Comparison of ENCODE assay signal across 9 cellular contexts in the genomic region with DNA sequence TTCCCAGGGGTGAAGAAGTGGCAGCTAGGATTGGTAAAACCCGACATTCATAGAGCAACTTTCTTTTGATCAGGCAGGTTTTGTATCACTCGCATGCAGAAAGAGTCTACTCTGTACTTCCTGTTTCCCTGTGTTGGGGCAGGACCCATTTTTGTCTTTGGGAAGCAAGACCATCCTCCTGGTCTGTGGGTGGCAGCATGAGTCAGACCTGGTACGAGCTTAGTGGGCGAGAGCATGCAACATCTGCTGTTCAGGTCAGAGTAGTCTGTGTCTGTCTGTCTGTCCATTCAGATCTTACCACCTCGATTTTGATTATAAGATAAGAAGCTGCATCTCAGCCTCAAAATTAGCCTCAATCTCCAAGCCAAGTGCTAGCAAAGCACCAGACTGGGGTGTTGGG.
DNase-seq lines count a peak whose midpoint lies in the region; ATAC-seq and TF ChIP-seq lines count a peak whose summit lies in the region.
"Had no signal": no experiment of that assay in that cellular context is flagged by ENCODE, and none has a peak within 500 bp of the region (broad histone marks: within the 10 kb centered on the region; RNA-seq: fewer than 3 reads in every experiment).

No MANE protein-coding gene starts in this region.

- no peak for TF ChIP-seq EP300 in upper lobe of left lung (IDR thresholded peaks at IDR 0.05)

- peaks cover 28 to 53% (median 36%) of the 10 kb centered on the region in 4 donors for H3K4me1 ChIP-seq in upper lobe of left lung

- H3K27me3 Mint-ChIP-seq in activated CD4-positive, alpha-beta T cell treated with anti-CD3 and anti-CD28 coated beads, Interleukin-2, amount 10 ng/mL, durations not matched to agents 7 days and 5 days: no peaks in the 10 kb centered on the region
- peaks cover 0 to 2% (median 0%) of the 10 kb centered on the region in 3 donors for H3K27me3 Mint-ChIP-seq in immature natural killer cell (ENCODE audit: low read depth in 3 of 3)

- 57 to 66% methylated on average over 5 of the region's 5 CpGs for WGBS in upper lobe of left lung, 2 donors

- ATAC-seq in upper lobe of left lung (ENCODE audit: low FRiP score in 2 of 2) (peak; percentile 62 to 64), HG02938 (IDR thresholded peaks at IDR 0.05; ENCODE audit: unreplicated experiment) (no peak)
- ATAC-seq: body of pancreas had no signal

- no peak for TF ChIP-seq POLR2A in upper lobe of left lung (IDR thresholded peaks at IDR 0.05)
- no peak for TF ChIP-seq POLR2A in erythroblast (IDR thresholded peaks at IDR 0.05; ENCODE audit: low read length)

- peaks cover 58% of the 10 kb centered on the region for H3K36me3 Mint-ChIP-seq in activated CD4-positive, alpha-beta T cell treated with anti-CD3 and anti-CD28 coated beads, Interleukin-2, amount 10 ng/mL, durations not matched to agents 7 days and 5 days (ENCODE audit: low read depth)
- peaks cover 0 to 12% (median 9%) of the 10 kb centered on the region in 3 donors for H3K36me3 Mint-ChIP-seq in immature natural killer cell

- POLR2A ChIA-PET in activated CD4-positive, alpha-beta T cell treated with anti-CD3 and anti-CD28 coated beads, Interleukin-2, amount 10 ng/mL, durations not matched to agents 7 days and 5 days (lab: Charles Lee): interaction anchor here (0.6 kb wide), 1 partner anchor 13 kb away, joined by 4 read pairs; no protein-coding TSS in a partner anchor

- peaks cover 5% of the 10 kb centered on the region for H3K9me3 Mint-ChIP-seq in activated CD4-positive, alpha-beta T cell treated with anti-CD3 and anti-CD28 coated beads, Interleukin-2, amount 10 ng/mL, durations not matched to agents 7 days and 5 days
- no peaks in the 10 kb centered on the region for H3K9me3 Mint-ChIP-seq in immature natural killer cell

- H3K9me3 ChIP-seq in upper lobe of left lung: no peaks in the 10 kb centered on the region
- H3K9me3 ChIP-seq: body of pancreas had no signal

- H3K4me3 Mint-ChIP-seq in activated CD4-positive, alpha-beta T cell treated with anti-CD3 and anti-CD28 coated beads, Interleukin-2, amount 10 ng/mL, durations not matched to agents 7 days and 5 days: no peak overlapping the region
- H3K4me3 Mint-ChIP-seq in immature natural killer cell: peak overlapping the region; percentile 48 to 55 (median 49)

- no peaks in the 10 kb centered on the region for H3K36me3 ChIP-seq in upper lobe of left lung

- peak overlapping the region in 2 of 4 donors; percentile 6 to 21 for H3K27ac ChIP-seq in upper lobe of left lung

- peaks cover 75% of the 10 kb centered on the region for H3K4me1 Mint-ChIP-seq in activated CD4-positive, alpha-beta T cell treated with anti-CD3 and anti-CD28 coated beads, Interleukin-2, amount 10 ng/mL, durations not matched to agents 7 days and 5 days
- H3K4me1 Mint-ChIP-seq in immature natural killer cell: peaks cover 77 to 88% of the 10 kb centered on the region in 2 donors

- peak overlapping the region; percentile 72 for H3K27ac Mint-ChIP-seq in activated CD4-positive, alpha-beta T cell treated with anti-CD3 and anti-CD28 coated beads, Interleukin-2, amount 10 ng/mL, durations not matched to agents 7 days and 5 days
- peak overlapping the region; percentile 73 to 92 (median 80) for H3K27ac Mint-ChIP-seq in immature natural killer cell

- no peak overlapping the region for H3K4me3 ChIP-seq in upper lobe of left lung
- H3K4me3 ChIP-seq: body of pancreas had no signal

- peak; percentile 70 for DNase-seq in activated naive CD4-positive, alpha-beta T cell treated with Interleukin-2 at 50 U/mL for 16 hours
- no peak for DNase-seq in activated naive CD4-positive, alpha-beta T cell (lab: John Stamatoyannopoulos, UW)
- peak; percentile 31 for DNase-seq in activated CD4-positive, alpha-beta T cell treated with anti-CD3 and anti-CD28 coated beads, Interleukin-2, amount 10 ng/mL, durations not matched to agents 7 days and 5 days
- peak; percentile 47 to 55 (median 52) for DNase-seq in immature natural killer cell
- peak in 1 of 2 donors; percentile 64 for DNase-seq in upper lobe of left lung
- no peak for DNase-seq in erythroblast (lab: John Stamatoyannopoulos, UW)
- DNase-seq in LoVo (ENCODE audit: low spot score): no peak

- TF ChIP-seq CTCF in upper lobe of left lung (IDR thresholded peaks at IDR 0.05): no peak

- CTCF ChIA-PET in activated CD4-positive, alpha-beta T cell treated with anti-CD3 and anti-CD28 coated beads, Interleukin-2, amount 10 ng/mL, durations not matched to agents 7 days and 5 days (lab: Charles Lee): interaction anchor here (0.8 to 2.0 kb wide), 6 partner anchors 9 to 107 kb away, joined by 3 to 12 read pairs (median 5); no protein-coding TSS in a partner anchor

- H3K27me3 ChIP-seq in upper lobe of left lung: no peaks in the 10 kb centered on the region
- H3K27me3 ChIP-seq: body of pancreas had no signal

Comparison
In these comparisons a context has a peak if more than half of its experiments do, and no peak if none do; other contexts are left out.
1. DNase-seq: peak in activated naive CD4-positive, alpha-beta T cell treated with Interleukin-2 at 50 U/mL for 16 hours (single experiment), activated CD4-positive, alpha-beta T cell treated with anti-CD3 and anti-CD28 coated beads, Interleukin-2, amount 10 ng/mL, durations not matched to agents 7 days and 5 days (single experiment) and immature natural killer cell (3 of 3); none in activated naive CD4-positive, alpha-beta T cell (0 of 4), erythroblast (0 of 2) and LoVo (single experiment).